Comparison of ENCODE assay signal across 8 cellular contexts in the genomic region with DNA sequence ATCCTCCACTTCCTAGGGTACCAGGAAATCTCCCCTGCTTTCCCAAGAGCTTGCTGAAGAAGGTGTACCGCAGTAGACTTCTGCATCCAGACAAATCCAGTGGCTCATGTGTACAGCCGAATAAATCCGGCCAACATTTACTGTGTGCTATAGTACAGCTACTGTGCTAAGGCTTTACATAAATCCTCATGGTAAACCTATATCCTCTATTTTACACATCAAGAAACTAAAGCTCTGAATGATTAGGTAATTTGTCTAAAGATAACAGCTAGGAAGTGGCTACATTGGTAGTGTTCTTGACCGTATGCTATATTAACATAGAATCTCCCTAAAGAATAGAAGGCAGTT. TPM values are rescaled to one million over a fixed set of nuclear protein-coding genes. Genes with fewer than 3 reads are reported as not detected.
A peak's percentile ranks its signal among the peaks of the same experiment; 100 is the strongest.
DNase-seq lines count a peak whose midpoint lies in the region; ATAC-seq and TF ChIP-seq lines count a peak whose summit lies in the region.

No MANE protein-coding gene starts in this region.

- DNase-seq in activated T-cell treated with anti-CD3 and anti-CD28 coated beads, Interleukin-2, amount 50 U/mL, for 4 hours = no peak
- DNase-seq in activated T-cell treated with anti-CD3 and anti-CD28 coated beads, Interleukin-2, amount 50 U/mL, for 48 hours = no peak
- no peak for DNase-seq in NB4 (ENCODE audit: low read depth)
- DNase-seq in epithelial cell of esophagus (ENCODE audit: low read depth) = no peak
- no peak for DNase-seq in retinal pigment epithelial cell (ENCODE audit: low read depth)
- no peak for DNase-seq in COLO668 (lab: John Stamatoyannopoulos, UW; ENCODE audit: unreplicated experiment)
- DNase-seq in HuH-7 (ENCODE audit: low spot score) = no peak

- H3K4me1 Mint-ChIP-seq in activated T-cell treated with anti-CD3 and anti-CD28 coated beads, Interleukin-2, amount 50 U/mL, for 4 hours (ENCODE audit: low read depth) = peaks cover 21% of the 10 kb centered on the region

- no peaks in the 10 kb centered on the region for H3K36me3 Mint-ChIP-seq in activated T-cell treated with anti-CD3 and anti-CD28 coated beads, Interleukin-2, amount 50 U/mL, for 4 hours (ENCODE audit: insufficient read depth)

- H3K4me3 Mint-ChIP-seq in activated T-cell treated with anti-CD3 and anti-CD28 coated beads, Interleukin-2, amount 50 U/mL, for 4 hours = peak overlapping the region; percentile 84

- H3K27me3 Mint-ChIP-seq in activated T-cell treated with anti-CD3 and anti-CD28 coated beads, Interleukin-2, amount 50 U/mL, for 4 hours (ENCODE audit: low read depth) = peaks cover 26% of the 10 kb centered on the region

- TF ChIP-seq POLR2A in NB4 (IDR thresholded peaks at IDR 0.05; ENCODE audit: extremely low read depth, insufficient read length) = no peak

- peak; percentile 5 to 6 for ATAC-seq in activated T-cell treated with anti-CD3 and anti-CD28 coated beads, Interleukin-2, amount 50 U/mL, for 4 hours
- ATAC-seq in GM18520 (IDR thresholded peaks at IDR 0.05; ENCODE audit: unreplicated experiment) = no peak

- no peaks in the 10 kb centered on the region for H3K9me3 Mint-ChIP-seq in activated T-cell treated with anti-CD3 and anti-CD28 coated beads, Interleukin-2, amount 50 U/mL, for 4 hours

- peak overlapping the region; percentile 51 for H3K4me3 ChIP-seq in NB4 (ENCODE audit: low read depth, low read length)
- H3K4me3 ChIP-seq in epithelial cell of esophagus (ENCODE audit: low read length) = peak overlapping the region; percentile 24
- peak overlapping the region; percentile 32 for H3K4me3 ChIP-seq in retinal pigment epithelial cell (ENCODE audit: low read length)

- TF ChIP-seq CTCF in NB4 (IDR thresholded peaks at IDR 0.05; ENCODE audit: low read depth, low read length) (no peak), epithelial cell of esophagus (IDR thresholded peaks at IDR 0.05; ENCODE audit: insufficient read depth, low read depth, low read length, missing control alignments) (no peak), retinal pigment epithelial cell (conservative IDR thresholded peaks at IDR 0.05; ENCODE audit: low read depth, low read length) (no peak)

RNA-seq across cellular contexts. Expression of a gene that starts 0.5 kb away (rescaled TPM):
- 10 to 100 TPM; 11.5 to 17.9 (median 12.8) TPM for total RNA-seq in activated T-cell treated with anti-CD3 and anti-CD28 coated beads, Interleukin-2, amount 50 U/mL, for 4 hours
